ENCODE assay signal across 1 cellular context in the genomic region with DNA sequence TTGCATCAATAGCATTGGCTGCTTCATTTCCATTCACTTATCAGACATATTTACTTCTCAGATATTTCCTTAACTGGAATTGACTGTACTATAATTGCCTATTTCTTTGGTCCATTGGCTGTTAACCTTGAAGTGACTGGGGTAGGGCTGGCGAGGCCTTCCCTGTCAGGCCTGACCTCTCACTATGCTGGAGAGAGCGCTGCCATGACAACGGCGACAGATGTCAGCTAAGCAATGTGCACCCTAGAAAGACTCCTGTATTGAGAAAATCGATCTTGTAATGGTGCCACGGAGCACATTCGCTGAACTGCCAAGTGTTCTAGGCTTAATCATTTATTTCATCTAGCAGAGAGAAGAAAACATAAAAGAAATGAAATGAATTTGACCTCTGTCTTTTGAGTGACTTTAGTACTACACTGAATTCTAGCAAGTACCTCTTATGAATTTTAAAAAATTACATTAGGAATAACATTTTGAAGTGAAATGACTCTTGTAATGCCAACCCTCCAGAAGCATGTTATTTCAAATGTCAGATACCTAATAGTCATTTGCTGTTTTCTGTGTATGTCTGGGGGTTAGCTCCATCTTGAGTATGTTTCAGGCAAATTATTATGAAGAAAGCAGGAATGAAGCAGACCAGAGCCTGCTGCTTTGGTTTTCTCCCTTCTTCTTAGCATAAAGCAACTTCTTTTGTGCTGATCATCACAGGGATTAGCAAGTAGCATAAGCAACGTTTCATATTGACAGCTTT.
TF ChIP-seq lines count a peak whose summit lies in the region.

No MANE protein-coding gene starts in this region.

TF ChIP-seq in HEK293, 187 proteins besides CTCF, POLR2A, EP300 and RAD21:
- no peak for TF ChIP-seq ZNF596 (tag by site-specific recombination; IDR thresholded peaks at IDR 0.05)
- TF ChIP-seq, protein P1, sequence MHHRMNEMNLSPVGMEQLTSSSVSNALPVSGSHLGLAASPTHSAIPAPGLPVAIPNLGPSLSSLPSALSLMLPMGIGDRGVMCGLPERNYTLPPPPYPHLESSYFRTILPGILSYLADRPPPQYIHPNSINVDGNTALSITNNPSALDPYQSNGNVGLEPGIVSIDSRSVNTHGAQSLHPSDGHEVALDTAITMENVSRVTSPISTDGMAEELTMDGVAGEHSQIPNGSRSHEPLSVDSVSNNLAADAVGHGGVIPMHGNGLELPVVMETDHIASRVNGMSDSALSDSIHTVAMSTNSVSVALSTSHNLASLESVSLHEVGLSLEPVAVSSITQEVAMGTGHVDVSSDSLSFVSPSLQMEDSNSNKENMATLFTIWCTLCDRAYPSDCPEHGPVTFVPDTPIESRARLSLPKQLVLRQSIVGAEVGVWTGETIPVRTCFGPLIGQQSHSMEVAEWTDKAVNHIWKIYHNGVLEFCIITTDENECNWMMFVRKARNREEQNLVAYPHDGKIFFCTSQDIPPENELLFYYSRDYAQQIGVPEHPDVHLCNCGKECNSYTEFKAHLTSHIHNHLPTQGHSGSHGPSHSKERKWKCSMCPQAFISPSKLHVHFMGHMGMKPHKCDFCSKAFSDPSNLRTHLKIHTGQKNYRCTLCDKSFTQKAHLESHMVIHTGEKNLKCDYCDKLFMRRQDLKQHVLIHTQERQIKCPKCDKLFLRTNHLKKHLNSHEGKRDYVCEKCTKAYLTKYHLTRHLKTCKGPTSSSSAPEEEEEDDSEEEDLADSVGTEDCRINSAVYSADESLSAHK (tag by site-specific recombination; IDR thresholded peaks at IDR 0.05), result no peak
- TF ChIP-seq SP2 (tag by site-specific recombination; IDR thresholded peaks at IDR 0.05), result no peak
- no peak for TF ChIP-seq ZNF112 (tag by site-specific recombination; IDR thresholded peaks at IDR 0.05)
